ENCODE assay signal across 6 cellular contexts in genomic region chr22:45092644-45093043, GRCh38.
"Had no signal": no experiment of that assay in that cellular context is flagged by ENCODE, and none has a peak within 500 bp of the region (broad histone marks: within the 10 kb centered on the region; RNA-seq: fewer than 3 reads in every experiment).

No MANE protein-coding gene starts in this region.

- H3K27ac Mint-ChIP-seq: IgD-negative memory B cell had no signal

- H3K36me3 Mint-ChIP-seq: IgD-negative memory B cell had no signal

- H3K27ac ChIP-seq: HL-60 had no signal

- H3K4me3 Mint-ChIP-seq: IgD-negative memory B cell had no signal

- H3K9me3 Mint-ChIP-seq: IgD-negative memory B cell had no signal

- ATAC-seq: K562 had no signal

- FAIRE-seq: K562 had no signal

- H3K4me3 ChIP-seq: K562 had no signal

- H3K4me1 Mint-ChIP-seq: IgD-negative memory B cell had no signal

- DNase-seq: IMR-90, KBM-7, KG1 had no signal
